7 cellular contexts compared by ENCODE assay signal in genomic region chr7:130363156-130363847, GRCh38.
DNase-seq lines count a peak whose midpoint lies in the region; ATAC-seq, FAIRE-seq and TF ChIP-seq lines count a peak whose summit lies in the region.

No MANE protein-coding gene starts in this region.

- TF ChIP-seq EP300 in Ishikawa (IDR thresholded peaks at IDR 0.05; ENCODE audit: borderline replicate concordance) = no peak

- no peak for TF ChIP-seq RAD21 in Ishikawa (IDR thresholded peaks at IDR 0.05; ENCODE audit: low read depth)

- no peak overlapping the region for H3K4me3 ChIP-seq in epithelial cell of esophagus (ENCODE audit: low read length)

- DNase-seq in epithelial cell of esophagus (ENCODE audit: low read depth) (peak; percentile 99), NCI-H446 treated with DMSO at 0.1 percent for 48 hours (lab: John Stamatoyannopoulos, UW) (no peak), GM19239 (ENCODE audit: insufficient read length, low spot score) (no peak)
- peak; percentile 89 for DNase-seq in stimulated activated CD4-positive, alpha-beta T cell treated with anti-CD3 and anti-CD28 coated beads, Interleukin-1b, Interleukin-23, amount 100 ng/mL, for 48 hours

- ATAC-seq in GM18520 (IDR thresholded peaks at IDR 0.05; ENCODE audit: unreplicated experiment) (peak; percentile 72), GM21423 (IDR thresholded peaks at IDR 0.05; ENCODE audit: unreplicated experiment) (no peak)

- FAIRE-seq in GM19239 (lab: Jason Lieb, UNC) = no peak

- TF ChIP-seq CTCF in epithelial cell of esophagus (IDR thresholded peaks at IDR 0.05; ENCODE audit: insufficient read depth, low read depth, low read length, missing control alignments) = no peak

TF ChIP-seq in Ishikawa, 13 proteins besides CTCF, POLR2A, EP300 and RAD21:
- TF ChIP-seq CEBPB (IDR thresholded peaks at IDR 0.05) = no peak
- peak; percentile 51; the same call in 1 of the 2 replicates for TF ChIP-seq TEAD4 (IDR thresholded peaks at IDR 0.05)

Comparison
In these comparisons a context has a peak if more than half of its experiments do, and no peak if none do; other contexts are left out.
1. DNase-seq: peak in epithelial cell of esophagus (single experiment) and stimulated activated CD4-positive, alpha-beta T cell treated with anti-CD3 and anti-CD28 coated beads, Interleukin-1b, Interleukin-23, amount 100 ng/mL, for 48 hours (single experiment); none in NCI-H446 treated with DMSO at 0.1 percent for 48 hours (single experiment) and GM19239 (single experiment).